8 cellular contexts compared by ENCODE assay signal in the genomic region with DNA sequence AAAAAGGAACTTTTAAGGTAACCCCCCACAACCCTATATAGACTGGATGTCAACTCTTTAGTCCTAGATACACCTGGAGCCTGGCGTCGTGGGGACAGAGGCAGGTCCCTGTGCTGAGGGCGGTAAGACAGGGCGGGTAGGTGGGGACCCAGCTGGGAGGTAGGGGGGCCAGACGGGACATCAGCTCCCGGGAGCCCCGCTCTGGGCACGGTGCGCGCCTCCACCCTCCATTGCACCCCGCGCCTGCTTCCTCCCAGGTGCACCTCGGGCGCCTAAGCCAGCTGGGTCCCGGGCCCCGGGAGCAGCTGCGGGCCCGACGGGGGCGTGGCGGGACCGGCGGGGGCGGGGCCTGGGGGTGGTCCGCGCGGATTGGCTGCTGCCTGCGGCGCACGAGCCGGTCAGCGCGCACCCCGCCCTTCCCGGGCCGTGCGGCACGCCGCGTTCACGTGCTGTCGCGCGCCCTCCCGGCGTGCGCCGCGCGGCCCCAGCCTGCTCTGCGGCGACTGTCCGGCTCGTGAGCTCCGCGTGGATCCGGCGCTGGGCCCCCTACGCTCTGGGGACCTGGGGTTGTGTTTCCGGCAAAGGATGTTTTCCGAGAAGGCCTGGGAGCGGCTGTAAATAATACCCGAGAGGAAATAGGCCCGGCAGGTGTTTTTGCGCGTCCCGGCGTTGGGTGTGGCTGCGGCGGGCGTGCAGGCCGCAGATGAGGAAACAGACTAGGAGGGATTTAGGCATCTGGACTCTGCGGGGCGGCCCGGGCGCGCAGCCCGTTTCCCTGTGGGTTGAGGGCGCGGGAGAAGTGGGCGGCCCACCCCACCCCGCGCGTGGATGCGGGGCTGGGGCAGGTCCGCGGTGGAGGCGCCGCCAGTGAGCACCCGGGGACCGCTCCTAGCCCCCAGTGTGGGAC. TPM values are rescaled to one million over a fixed set of nuclear protein-coding genes. Genes with fewer than 3 reads are reported as not detected.
DNase-seq lines count a peak whose midpoint lies in the region; ATAC-seq, FAIRE-seq and TF ChIP-seq lines count a peak whose summit lies in the region.

No MANE protein-coding gene starts in this region.

- no peaks in the 10 kb centered on the region for H3K9me3 Mint-ChIP-seq in CD14-positive monocyte

- TF ChIP-seq CTCF in CD14-positive monocyte (IDR thresholded peaks at IDR 0.05), result no peak
- no peak for TF ChIP-seq CTCF in endothelial cell of umbilical vein (IDR thresholded peaks at IDR 0.05; ENCODE audit: extremely low read depth in 1 of 2, insufficient read depth in 1 of 2, low read depth in 1 of 2, low read length in 2 of 2)

- peaks cover 23 to 26% of the 10 kb centered on the region in 2 donors for H3K36me3 Mint-ChIP-seq in CD14-positive monocyte

- H3K36me3 ChIP-seq in NT2/D1 (ENCODE audit: insufficient read depth, insufficient read length, low read length) (peaks cover 34% of the 10 kb centered on the region), endothelial cell of umbilical vein (ENCODE audit: control insufficient read depth in 2 of 2, extremely low read depth in 1 of 2, insufficient read depth in 2 of 2, low read length in 2 of 2) (no peaks in the 10 kb centered on the region)

- ATAC-seq in GM19328 (IDR thresholded peaks at IDR 0.05; ENCODE audit: unreplicated experiment), result peak; percentile 95
- peak; percentile 95 for ATAC-seq in HG03460 (IDR thresholded peaks at IDR 0.05; ENCODE audit: unreplicated experiment)

- peak; percentile 71 for TF ChIP-seq POLR2A in endothelial cell of umbilical vein (IDR thresholded peaks at IDR 0.05; ENCODE audit: low read depth, low read length)

- H3K9ac ChIP-seq in NT2/D1 (ENCODE audit: insufficient read length, low read depth) (peak overlapping the region; percentile 76), endothelial cell of umbilical vein (replicated peaks; ENCODE audit: extremely low read depth, insufficient read depth, low read length) (peak overlapping the region; percentile 88)

- TSS peak; percentile 44 for BruUV-seq in endothelial cell of umbilical vein (replicated peaks; lab: Mats Ljungman, UMichigan)

- peak overlapping the region; percentile 65 for H3K4me3 ChIP-seq in NT2/D1 (ENCODE audit: insufficient read length, low read depth)
- H3K4me3 ChIP-seq in endothelial cell of umbilical vein (replicated peaks in 1 of 3; ENCODE audit: insufficient read depth in 1 of 3, low read depth in 1 of 3, low read length in 3 of 3), result peak overlapping the region; percentile 59 to 70 (median 69)

- peak overlapping the region; percentile 75 for H3K4me2 ChIP-seq in endothelial cell of umbilical vein (ENCODE audit: insufficient read depth, low read length)

- CTCF ChIA-PET in endothelial cell of umbilical vein (lab: Charles Lee), result interaction anchor here (0.8 to 2.7 kb wide), 8 partner anchors 13 to 238 kb away, joined by 3 to 21 read pairs (median 4); partner anchors contain the start of gene PFKFB3

- H3K4me1 Mint-ChIP-seq in CD14-positive monocyte, result peaks cover 37% of the 10 kb centered on the region

- H3K4me1 ChIP-seq in NT2/D1 (ENCODE audit: insufficient read depth, insufficient read length), result peaks cover 3% of the 10 kb centered on the region
- H3K4me1 ChIP-seq in endothelial cell of umbilical vein (ENCODE audit: control insufficient read depth, extremely low read depth, insufficient read depth, low read length), result peaks cover 20% of the 10 kb centered on the region

- POLR2A ChIA-PET in endothelial cell of umbilical vein (lab: Charles Lee), result interaction anchor here (1.9 to 2.0 kb wide), 2 partner anchors 9 to 39 kb away, joined by 8 to 10 read pairs; partner anchors contain the start of gene PFKFB3

- H3K9me3 ChIP-seq in NT2/D1 (ENCODE audit: insufficient read depth, low read length), result no peaks in the 10 kb centered on the region
- H3K9me3 ChIP-seq in endothelial cell of umbilical vein (replicated peaks; ENCODE audit: control insufficient read depth, insufficient read depth, low read length), result no peaks in the 10 kb centered on the region

- peaks cover 56% of the 10 kb centered on the region for H3K79me2 ChIP-seq in endothelial cell of umbilical vein (ENCODE audit: control insufficient read depth, insufficient read depth, low read length)

- intact Hi-C loops in CD14-positive monocyte (cut with micrococcal nuclease) (loop anchor here in 1 of 2 donors (5.0 kb wide), 1 partner anchor 39 kb away; the partner anchor contains the start of gene PFKFB3), endothelial cell of umbilical vein (cut with micrococcal nuclease) (loop anchor here (1.0 kb wide), 1 partner anchor 39 kb away; the partner anchor contains the start of gene PFKFB3)

- peak; percentile 64 for FAIRE-seq in endothelial cell of umbilical vein (lab: Jason Lieb, UNC)

- peak overlapping the region; percentile 93 to 99 (median 99) for H3K27ac Mint-ChIP-seq in CD14-positive monocyte

- no peaks in the 10 kb centered on the region for H3K9me1 ChIP-seq in endothelial cell of umbilical vein (replicated peaks; ENCODE audit: control insufficient read depth, extremely low read depth, insufficient read depth, low read length)

- H3K27me3 ChIP-seq in NT2/D1 (ENCODE audit: insufficient read depth, insufficient read length) (no peaks in the 10 kb centered on the region), endothelial cell of umbilical vein (ENCODE audit: control insufficient read depth in 2 of 2, insufficient read depth in 2 of 2, low read length in 2 of 2) (no peaks in the 10 kb centered on the region)

- peak overlapping the region; percentile 79 for H3K27ac ChIP-seq in endothelial cell of umbilical vein (ENCODE audit: insufficient read depth, low read depth, low read length)

- H3K4me3 Mint-ChIP-seq in CD14-positive monocyte, result peak overlapping the region; percentile 95 to 99

- no peaks in the 10 kb centered on the region for H4K20me1 ChIP-seq in endothelial cell of umbilical vein (replicated peaks; ENCODE audit: control insufficient read depth, extremely low read depth, insufficient read depth, low read length)

- H2AFZ ChIP-seq in endothelial cell of umbilical vein (ENCODE audit: low read depth, low read length), result peak overlapping the region; percentile 79

- dilution Hi-C loops in endothelial cell of umbilical vein (cut with MboI; ENCODE audit: extremely low pct_ligation_motif_present, low sequenced_read_pairs), result no loop called here

- H3K27me3 Mint-ChIP-seq in CD14-positive monocyte (ENCODE audit: low read depth in 3 of 3), result no peaks in the 10 kb centered on the region

- DNase-seq in CD14-positive monocyte (ENCODE audit: low spot score) (peak; percentile 84), NT2/D1 (ENCODE audit: low read depth, low spot score) (peak; percentile 63), endothelial cell of umbilical vein (ENCODE audit: low read depth, low spot score) (peak; percentile 86), mucosa of gallbladder (ENCODE audit: low spot score) (peak; percentile 90)
- peak; percentile 74 for DNase-seq in activated CD8-positive, alpha-beta memory T cell treated with anti-CD3 and anti-CD28 coated beads, Interleukin-2, amount 50 U/mL, for 24 hours (ENCODE audit: extremely low read depth)
- peak; percentile 80 to 83 for DNase-seq in stimulated activated CD8-positive, alpha-beta memory T cell treated with anti-CD3 and anti-CD28 coated beads, Interleukin-4, amount 100 ng/mL, for 1 hour (ENCODE audit: low read depth in 2 of 2, low spot score in 1 of 2)

TF ChIP-seq in endothelial cell of umbilical vein, 7 proteins besides CTCF, POLR2A, EP300 and RAD21:
- no peak for TF ChIP-seq EZH2 (IDR thresholded peaks at IDR 0.05; ENCODE audit: borderline replicate concordance, low read depth, low read length, severe bottlenecking)
- no peak for TF ChIP-seq JUN (IDR thresholded peaks at IDR 0.05; ENCODE audit: borderline replicate concordance, insufficient read depth, insufficient read length, low read depth)
- peak; percentile 89 for TF ChIP-seq MYC (IDR thresholded peaks at IDR 0.05; ENCODE audit: low read depth, low read length)
- TF ChIP-seq MAX (IDR thresholded peaks at IDR 0.05; ENCODE audit: insufficient read depth, insufficient read length), result peak; percentile 84
- peak; percentile 91 for TF ChIP-seq POLR2AphosphoS5 (IDR thresholded peaks at IDR 0.05; ENCODE audit: insufficient read depth, low read depth, low read length)
- TF ChIP-seq GATA2 (IDR thresholded peaks at IDR 0.05; ENCODE audit: insufficient read depth, insufficient read length, low read depth, low read length), result no peak
- TF ChIP-seq FOS (IDR thresholded peaks at IDR 0.05; ENCODE audit: borderline replicate concordance, insufficient read depth, low read length), result no peak

RNA-seq across cellular contexts. Expression of gene PFKFB3, which starts 39.1 kb away (rescaled TPM):
- polyA plus RNA-seq in CD14-positive monocyte (10 to 100 TPM; 12.2 to 15.8 TPM), endothelial cell of umbilical vein (15.8 and 17.2 TPM in 2 replicates)
- total RNA-seq in endothelial cell of umbilical vein (33.7 and 35.6 TPM in 2 replicates), mucosa of gallbladder (100 TPM)
- 18.2 and 20.0 TPM in 2 replicates for polyA plus RNA-seq in endothelial cell of umbilical vein (2011; cell fraction: cytosol; rRNA removed)
- 42.0 and 46.8 TPM in 2 replicates for polyA plus RNA-seq in endothelial cell of umbilical vein (2011; cell fraction: nucleus; rRNA removed)
- polyA plus RNA-seq in endothelial cell of umbilical vein (2012), result 44.1 and 44.3 TPM in 2 replicates
- 17.7 and 20.3 TPM in 2 replicates for polyA minus RNA-seq in endothelial cell of umbilical vein
- 5.9 TPM for polyA minus RNA-seq in endothelial cell of umbilical vein (2011; cell fraction: cytosol; rRNA and poly(A)+ RNA removed)
- polyA minus RNA-seq in endothelial cell of umbilical vein (2011; cell fraction: nucleus; rRNA and poly(A)+ RNA removed), result 14.9 and 17.9 TPM in 2 replicates

Comparison
In these comparisons a context has a peak if more than half of its experiments do, and no peak if none do; other contexts are left out.
1. Peak in every context shown above with its lines: DNase-seq, ATAC-seq, H3K4me3 ChIP-seq and H3K27ac ChIP-seq.